Comparison of ENCODE assay signal across 8 cellular contexts in the genomic region with DNA sequence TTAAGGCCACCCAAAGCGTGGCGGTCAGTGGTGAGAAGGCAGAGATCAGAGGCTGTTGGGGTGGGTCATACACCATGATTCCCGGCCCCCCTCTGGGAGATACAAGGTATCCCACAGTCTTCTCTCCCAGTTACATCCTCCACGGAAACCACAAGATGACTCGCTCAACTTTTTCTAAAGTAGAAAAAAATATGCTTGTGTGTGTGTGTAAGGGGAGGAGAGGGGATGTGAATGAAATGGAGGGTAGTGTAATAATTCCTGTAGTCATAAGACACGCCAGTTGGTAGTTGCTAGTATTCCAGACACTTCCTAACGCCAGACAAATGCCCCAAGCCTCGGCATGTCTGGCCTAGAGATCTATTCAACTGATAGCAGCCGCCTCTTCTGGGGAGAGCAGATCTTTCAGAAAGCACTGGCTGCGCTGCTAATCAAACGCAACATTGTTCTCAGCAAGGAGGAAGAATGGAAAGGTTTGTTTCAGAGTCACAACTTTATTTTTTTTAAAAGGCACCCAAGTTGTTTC.
DNase-seq lines count a peak whose midpoint lies in the region; ATAC-seq lines count a peak whose summit lies in the region.

No MANE protein-coding gene starts in this region.

- peak overlapping the region; percentile 94 to 98 (median 95) for H3K4me3 Mint-ChIP-seq in CD8-positive, alpha-beta memory T cell
- peak overlapping the region; percentile 79 for H3K4me3 Mint-ChIP-seq in stimulated activated effector memory CD8-positive, alpha-beta T cell treated with anti-CD3 and anti-CD28 coated beads, Interleukin-12 subunit alpha, Interleukin-12 subunit beta, amount 100 ng/mL, for 72 hours

- DNase-seq in CD8-positive, alpha-beta memory T cell: peak in 1 of 5 donors; percentile 52
- DNase-seq in H7 (no peak), NCI-H226 (peak; percentile 82), amygdala (lab: John Stamatoyannopoulos, UW) (peak in 38 of 56 donors; percentile 28 to 83 (median 68)), OCI-M2 (lab: John Stamatoyannopoulos, UW; ENCODE audit: unreplicated experiment) (no peak)
- peak in 1 of 2 donors; percentile 67 for DNase-seq in stimulated activated effector memory CD8-positive, alpha-beta T cell treated with anti-CD3 and anti-CD28 coated beads, Interleukin-12 subunit alpha, Interleukin-12 subunit beta, amount 100 ng/mL, for 72 hours (ENCODE audit: low spot score in 2 of 2)

- peak overlapping the region; percentile 44 for H3K9ac ChIP-seq in iPS-18a (ENCODE audit: low read length)

- H3K27me3 ChIP-seq in CD8-positive, alpha-beta memory T cell (ENCODE audit: insufficient read depth, low read length, poor library complexity, severe bottlenecking): no peaks in the 10 kb centered on the region
- H3K27me3 ChIP-seq in H7 (ENCODE audit: control insufficient read depth, insufficient read depth, low read length) (peaks cover 11% of the 10 kb centered on the region), iPS-18a (ENCODE audit: control insufficient read depth, insufficient read depth, low read length) (peaks cover 17% of the 10 kb centered on the region)

- H3K4me3 ChIP-seq in CD8-positive, alpha-beta memory T cell (ENCODE audit: low read length): peak overlapping the region; percentile 59
- H3K4me3 ChIP-seq in H7 (ENCODE audit: insufficient read depth, low read depth, low read length) (peak overlapping the region; percentile 36; the same call in 1 of the 2 replicates), iPS-18a (ENCODE audit: low read length) (peak overlapping the region; percentile 59)

- peaks cover 49 to 58% (median 54%) of the 10 kb centered on the region in 3 donors for H3K4me1 Mint-ChIP-seq in CD8-positive, alpha-beta memory T cell
- H3K4me1 Mint-ChIP-seq in stimulated activated effector memory CD8-positive, alpha-beta T cell treated with anti-CD3 and anti-CD28 coated beads, Interleukin-12 subunit alpha, Interleukin-12 subunit beta, amount 100 ng/mL, for 72 hours: peaks cover 44% of the 10 kb centered on the region

- peak overlapping the region; percentile 95 for H3K27ac ChIP-seq in CD8-positive, alpha-beta memory T cell (ENCODE audit: low read depth, low read length)
- no peak overlapping the region for H3K27ac ChIP-seq in iPS-18a (ENCODE audit: low read length)

- no peaks in the 10 kb centered on the region for H3K9me3 Mint-ChIP-seq in CD8-positive, alpha-beta memory T cell
- H3K9me3 Mint-ChIP-seq in stimulated activated effector memory CD8-positive, alpha-beta T cell treated with anti-CD3 and anti-CD28 coated beads, Interleukin-12 subunit alpha, Interleukin-12 subunit beta, amount 100 ng/mL, for 72 hours: no peaks in the 10 kb centered on the region

- CTCF ChIA-PET in CD8-positive, alpha-beta memory T cell (lab: Charles Lee): interaction anchor here (0.6 to 7.2 kb wide), 24 partner anchors 8 to 347 kb away, joined by 3 to 100 read pairs (median 4); partner anchors contain the start of gene MYL12A

- H3K36me3 Mint-ChIP-seq in CD8-positive, alpha-beta memory T cell: peaks cover 3 to 39% (median 4%) of the 10 kb centered on the region in 3 donors
- H3K36me3 Mint-ChIP-seq in stimulated activated effector memory CD8-positive, alpha-beta T cell treated with anti-CD3 and anti-CD28 coated beads, Interleukin-12 subunit alpha, Interleukin-12 subunit beta, amount 100 ng/mL, for 72 hours: peaks cover 45% of the 10 kb centered on the region

- peak; percentile 0 for ATAC-seq in stimulated activated effector memory CD8-positive, alpha-beta T cell treated with anti-CD3 and anti-CD28 coated beads, Interleukin-12 subunit alpha, Interleukin-12 subunit beta, amount 100 ng/mL, for 72 hours
- ATAC-seq in HG03457 (IDR thresholded peaks at IDR 0.05; ENCODE audit: unreplicated experiment): no peak

- peak overlapping the region; percentile 97 to 100 (median 99) for H3K27ac Mint-ChIP-seq in CD8-positive, alpha-beta memory T cell
- peak overlapping the region; percentile 96 for H3K27ac Mint-ChIP-seq in stimulated activated effector memory CD8-positive, alpha-beta T cell treated with anti-CD3 and anti-CD28 coated beads, Interleukin-12 subunit alpha, Interleukin-12 subunit beta, amount 100 ng/mL, for 72 hours

- POLR2A ChIA-PET in CD8-positive, alpha-beta memory T cell (lab: Charles Lee): interaction anchor here (0.7 to 4.6 kb wide), 15 partner anchors 8 to 346 kb away, joined by 3 to 56 read pairs (median 18); partner anchors contain the start of genes MYL12A and TGIF1

- peaks cover 41% of the 10 kb centered on the region for H3K4me1 ChIP-seq in CD8-positive, alpha-beta memory T cell (ENCODE audit: insufficient read depth, low read length)
- H3K4me1 ChIP-seq in iPS-18a (ENCODE audit: control insufficient read depth, low read depth, low read length): peaks cover 37% of the 10 kb centered on the region

- no peaks in the 10 kb centered on the region for H3K36me3 ChIP-seq in CD8-positive, alpha-beta memory T cell (ENCODE audit: insufficient read depth, low read length)
- H3K36me3 ChIP-seq in H7 (replicated peaks; ENCODE audit: control insufficient read depth, insufficient read depth, low read length) (no peaks in the 10 kb centered on the region), iPS-18a (ENCODE audit: control insufficient read depth, low read depth, low read length) (no peaks in the 10 kb centered on the region)

- H3K27me3 Mint-ChIP-seq in CD8-positive, alpha-beta memory T cell: no peaks in the 10 kb centered on the region

- no peaks in the 10 kb centered on the region for H3K9me3 ChIP-seq in CD8-positive, alpha-beta memory T cell (ENCODE audit: low read length)
- H3K9me3 ChIP-seq in iPS-18a (ENCODE audit: control insufficient read depth, low read depth, low read length): no peaks in the 10 kb centered on the region

Comparison
In these comparisons a context has a peak if more than half of its experiments do, and no peak if none do; other contexts are left out.
1. DNase-seq: peak in NCI-H226 (single experiment) and amygdala (38 of 56); none in H7 (single experiment) and OCI-M2 (single experiment).
2. Peak in every context shown above with its lines, with median percentiles within 50 percentile points of each other: H3K4me3 ChIP-seq.